ENCODE assay signal across 7 cellular contexts in the genomic region with DNA sequence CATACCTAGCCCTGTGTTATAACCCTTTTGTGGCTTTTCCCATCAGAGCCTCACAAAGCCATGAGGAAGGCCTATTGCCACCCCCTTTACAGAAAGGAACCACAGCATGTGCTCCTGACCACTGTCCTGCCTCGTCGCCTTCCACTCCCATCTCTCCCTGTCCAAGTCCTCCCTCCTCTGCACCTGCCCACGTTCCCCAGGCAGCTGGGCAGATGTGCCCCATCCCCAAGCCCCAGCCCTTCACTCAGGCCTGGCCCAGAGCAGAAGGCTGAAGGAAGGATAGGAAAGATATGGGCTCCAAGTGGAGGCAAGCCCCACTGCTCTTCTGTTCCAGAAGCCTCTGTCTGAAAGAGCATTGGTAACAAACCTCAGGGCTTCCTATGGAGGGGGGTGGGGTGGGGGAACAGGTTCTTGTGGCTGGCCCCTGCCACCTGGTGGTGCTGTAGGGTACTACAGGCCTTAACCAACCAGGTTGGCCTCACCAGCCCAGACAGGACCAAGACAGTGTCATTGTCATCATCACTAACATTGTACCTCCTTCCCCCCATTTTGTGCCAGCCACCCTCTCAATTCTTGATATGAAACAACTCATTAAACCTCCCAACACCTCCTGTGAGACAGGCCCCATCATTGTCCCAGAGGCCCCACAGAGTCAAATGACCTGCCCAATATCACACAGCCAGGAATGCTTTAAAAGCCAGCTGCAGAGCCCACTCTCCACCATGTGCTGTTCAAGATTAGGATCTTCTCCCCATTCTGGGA. TPM values are rescaled to one million over a fixed set of nuclear protein-coding genes. Genes with fewer than 3 reads are reported as not detected.
DNase-seq lines count a peak whose midpoint lies in the region; FAIRE-seq and TF ChIP-seq lines count a peak whose summit lies in the region.

No MANE protein-coding gene starts in this region.

- FAIRE-seq in frontal cortex (lab: Jason Lieb, UNC), result no peak

- H3K27me3 ChIP-seq in ovary, result no peaks in the 10 kb centered on the region
- no peaks in the 10 kb centered on the region for H3K27me3 ChIP-seq in tibial artery

- peak; percentile 35 for TF ChIP-seq POLR2A in ovary (IDR thresholded peaks at IDR 0.05)

- no peaks in the 10 kb centered on the region for H3K9me3 ChIP-seq in ovary
- H3K9me3 ChIP-seq in tibial artery, result no peaks in the 10 kb centered on the region

- H3K36me3 ChIP-seq in ovary, result no peaks in the 10 kb centered on the region
- no peaks in the 10 kb centered on the region for H3K36me3 ChIP-seq in tibial artery

- TF ChIP-seq CTCF in GM12874 (IDR thresholded peaks at IDR 0.05; ENCODE audit: insufficient read depth, low read depth, low read length) (peak; percentile 95), ovary (IDR thresholded peaks at IDR 0.05) (peak; percentile 80 to 96 (median 95)), tibial artery (IDR thresholded peaks at IDR 0.05) (peak; percentile 97 to 98)

- H3K4me3 ChIP-seq in ovary, result no peak overlapping the region
- no peak overlapping the region for H3K4me3 ChIP-seq in tibial artery

- H3K27ac ChIP-seq in ovary, result no peak overlapping the region
- H3K27ac ChIP-seq in tibial artery, result no peak overlapping the region

- peak in 69 of 76 experiments; percentile 1 to 82 (median 56) for DNase-seq in HUDEP-2 (lab: John Stamatoyannopoulos, UW; ENCODE audit: unreplicated experiment in 76 of 76)
- DNase-seq in SK-N-DZ (ENCODE audit: low spot score), result peak; percentile 44
- DNase-seq in activated naive CD4-positive, alpha-beta T cell (lab: John Stamatoyannopoulos, UW), result peak; percentile 49 to 85 (median 76)
- DNase-seq in frontal cortex (ENCODE audit: low spot score in 2 of 2), result peak; percentile 74 to 87
- peak; percentile 79 to 89 (median 86) for DNase-seq in ovary
- DNase-seq in tibial artery, result peak; percentile 90 to 91

- H3K4me1 ChIP-seq in ovary (ENCODE audit: insufficient read depth), result no peaks in the 10 kb centered on the region
- H3K4me1 ChIP-seq in tibial artery, result peaks cover 0 to 9% (median 2%) of the 10 kb centered on the region in 4 donors

- 51 to 73% (median 62%) methylated on average over 3 of the region's 3 CpGs for WGBS in ovary, 3 donors

- no peak for TF ChIP-seq EP300 in ovary (IDR thresholded peaks at IDR 0.05)

- intact Hi-C loops in ovary (cut with DNase I), result loop anchor here (1.0 to 5.0 kb wide), 5 partner anchors 87 to 202 kb away; a partner anchor contains a TSS
- intact Hi-C loops in tibial artery (cut with DNase I; ENCODE audit: low total_unique reads), result loop anchor here (1.0 to 5.0 kb wide), 2 partner anchors 143 to 202 kb away; a partner anchor contains a TSS

RNA-seq across cellular contexts. Expression of a gene that starts 10.0 kb away (rescaled TPM):
- polyA plus RNA-seq in SK-N-DZ (2014; cell fraction: cytosol; rRNA removed), result 5.6 and 10.6 TPM in 2 replicates
- 8.5 and 10.8 TPM in 2 replicates for polyA plus RNA-seq in SK-N-DZ (2014; cell fraction: nucleus; rRNA removed)
- 2.4 TPM for total RNA-seq in frontal cortex
- 1 to 10 TPM in 5 of 7 donors, under 1 TPM in 2; 0.53 to 1.8 (median 1.3) TPM for total RNA-seq in ovary
- 1 to 10 TPM; 1.1 to 1.3 TPM for polyA plus RNA-seq in ovary

RNA-seq across cellular contexts. Expression of a gene that starts 53.7 kb away (rescaled TPM):
- 34.0 and 38.5 TPM in 2 replicates for polyA plus RNA-seq in SK-N-DZ (2014; cell fraction: cytosol; rRNA removed)
- polyA plus RNA-seq in SK-N-DZ (2014; cell fraction: nucleus; rRNA removed), result 22.1 and 24.5 TPM in 2 replicates
- 51.4 TPM for total RNA-seq in frontal cortex
- 10 to 100 TPM; 17.9 to 37.4 (median 25.8) TPM for total RNA-seq in ovary
- 10 to 100 TPM; 16.1 to 70.1 TPM for polyA plus RNA-seq in ovary
